ENCODE assay signal across 20 cellular contexts in the genomic region with DNA sequence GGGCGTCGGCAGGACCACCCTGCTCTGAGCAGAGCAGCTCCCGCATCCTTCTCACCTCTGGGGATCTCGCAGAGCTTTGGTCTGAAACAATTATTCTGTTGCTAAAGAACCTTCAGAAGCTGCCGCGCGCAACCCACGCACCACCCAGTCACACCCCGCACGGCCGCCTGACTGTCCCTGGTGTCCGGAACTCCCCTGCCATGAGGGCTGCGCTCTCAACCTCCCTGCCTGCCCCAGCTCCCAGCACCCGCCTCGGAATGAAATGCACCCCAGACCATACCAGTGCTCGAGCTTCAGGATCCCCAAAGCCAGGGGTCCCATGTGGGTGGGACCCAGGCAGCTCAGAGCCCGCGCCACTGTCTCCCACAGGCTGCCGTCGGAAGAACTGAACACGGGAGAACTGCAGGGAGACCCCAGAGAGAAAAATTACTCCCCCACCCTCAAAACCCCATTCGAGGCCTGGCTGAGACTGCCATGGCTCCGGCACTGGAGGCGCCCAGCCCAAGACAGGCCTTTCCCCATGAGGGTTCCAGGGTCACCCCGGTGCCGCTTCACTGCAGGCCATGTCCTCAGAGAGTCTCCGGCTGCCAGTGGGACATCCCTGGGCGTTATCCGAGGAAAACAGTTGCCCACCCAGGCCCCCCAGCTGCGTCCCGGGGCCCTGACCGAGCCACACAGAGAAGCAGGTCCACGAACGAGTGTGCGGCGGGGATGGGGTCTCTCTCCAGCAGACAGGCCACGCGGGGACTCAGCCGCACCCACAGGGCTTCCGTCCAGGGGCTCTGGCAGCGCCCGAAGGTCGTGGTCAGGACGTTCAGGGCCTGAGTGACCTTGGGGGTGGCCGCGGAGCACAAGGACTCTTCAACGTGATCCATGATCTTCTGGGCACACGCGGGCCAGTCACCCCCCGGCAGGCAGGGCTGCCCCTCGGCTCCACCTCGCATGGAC. TPM values are rescaled to one million over a fixed set of nuclear protein-coding genes. Genes with fewer than 3 reads are reported as not detected.
DNase-seq lines count a peak whose midpoint lies in the region; ATAC-seq, FAIRE-seq and TF ChIP-seq lines count a peak whose summit lies in the region.
"Had no signal": no experiment of that assay in that cellular context is flagged by ENCODE, and none has a peak within 500 bp of the region (broad histone marks: within the 10 kb centered on the region; RNA-seq: fewer than 3 reads in every experiment).

No MANE protein-coding gene starts in this region.

- no peak for FAIRE-seq in kidney (lab: Jason Lieb, UNC)

- H3K9me3 Mint-ChIP-seq in CD4-positive, CD25-positive, alpha-beta regulatory T cell, result peaks cover 0 to 8% (median 0%) of the 10 kb centered on the region in 7 donors
- H3K9me3 Mint-ChIP-seq: activated CD4-positive, alpha-beta T cell treated with anti-CD3 and anti-CD28 coated beads, Interleukin-2, amount 10 ng/mL, durations not matched to agents 7 days and 5 days; T-cell had no signal

- H3K27ac Mint-ChIP-seq in CD4-positive, CD25-positive, alpha-beta regulatory T cell, result peak overlapping the region in 1 of 3 donors; percentile 38
- H3K27ac Mint-ChIP-seq: activated CD4-positive, alpha-beta T cell treated with anti-CD3 and anti-CD28 coated beads, Interleukin-2, amount 10 ng/mL, durations not matched to agents 7 days and 5 days had no signal

- H3K9ac ChIP-seq in kidney (ENCODE audit: low read length in 2 of 2), result no peak overlapping the region

- no peak for DNase-seq in CD4-positive, CD25-positive, alpha-beta regulatory T cell
- DNase-seq in Peyer's patch (peak in 2 of 3 donors; percentile 12 to 44), kidney (peak; percentile 74), sciatic nerve (ENCODE audit: low spot score) (peak; percentile 59), AG08396 (ENCODE audit: low spot score) (no peak), GOT3 (lab: John Stamatoyannopoulos, UW) (no peak), AG20443 (ENCODE audit: low spot score) (no peak)
- DNase-seq: activated CD4-positive, alpha-beta T cell treated with anti-CD3 and anti-CD28 coated beads, Interleukin-2, amount 10 ng/mL, durations not matched to agents 7 days and 5 days; activated CD8-positive, alpha-beta memory T cell treated with anti-CD3 and anti-CD28 coated beads, Interleukin-2, amount 50 U/mL, for 48 hours; activated naive CD4-positive, alpha-beta T cell treated with Interleukin-2 at 50 U/mL for 16 hours; BE2C; colonic mucosa; hippocampal formation; NCI-H1105 treated with DMSO at 0.1 percent for 48 hours; occipital lobe; SHP77; stimulated activated naive CD4-positive, alpha-beta T cell treated with Interleukin-2 at 50 U/mL for 16 hours had no signal

- H3K9me3 ChIP-seq in CD4-positive, CD25-positive, alpha-beta regulatory T cell (ENCODE audit: control insufficient read depth in 2 of 2, low read length in 2 of 2), result no peaks in the 10 kb centered on the region
- H3K9me3 ChIP-seq in Peyer's patch, result no peaks in the 10 kb centered on the region
- H3K9me3 ChIP-seq in kidney (ENCODE audit: control insufficient read depth in 1 of 2, low read length in 2 of 2), result no peaks in the 10 kb centered on the region
- H3K9me3 ChIP-seq: ascending aorta, BE2C, colonic mucosa, tibial artery had no signal

- intact Hi-C loops in kidney (cut with DNase I) (no loop called here), sciatic nerve (cut with DNase I) (no loop called here)

- no peaks in the 10 kb centered on the region for H3K27me3 ChIP-seq in CD4-positive, CD25-positive, alpha-beta regulatory T cell (ENCODE audit: control insufficient read depth, insufficient read depth, low read length)
- H3K27me3 ChIP-seq in Peyer's patch, result no peaks in the 10 kb centered on the region
- H3K27me3 ChIP-seq: ascending aorta, BE2C, colonic mucosa, tibial artery had no signal

- H3K36me3 Mint-ChIP-seq in CD4-positive, CD25-positive, alpha-beta regulatory T cell, result peaks cover 2% of the 10 kb centered on the region

- TF ChIP-seq POLR2A in Peyer's patch (IDR thresholded peaks at IDR 0.05), result no peak

- no peak overlapping the region for H3K27ac ChIP-seq in CD4-positive, CD25-positive, alpha-beta regulatory T cell (ENCODE audit: insufficient read depth, low read length, poor library complexity, severe bottlenecking)
- H3K27ac ChIP-seq in Peyer's patch (no peak overlapping the region), kidney (ENCODE audit: low read depth in 2 of 2, low read length in 2 of 2) (no peak overlapping the region)
- H3K27ac ChIP-seq: ascending aorta, colonic mucosa, tibial artery had no signal

- H3K4me3 ChIP-seq in CD4-positive, CD25-positive, alpha-beta regulatory T cell (ENCODE audit: low read depth, low read length), result no peak overlapping the region
- no peak overlapping the region for H3K4me3 ChIP-seq in Peyer's patch
- H3K4me3 ChIP-seq in kidney (ENCODE audit: low read length in 2 of 2), result no peak overlapping the region
- H3K4me3 ChIP-seq: ascending aorta, colonic mucosa, tibial artery had no signal

- TF ChIP-seq CTCF in Peyer's patch (IDR thresholded peaks at IDR 0.05) (no peak), kidney (IDR thresholded peaks at IDR 0.05; ENCODE audit: borderline replicate concordance, extremely low read depth, insufficient read depth) (no peak)

- H3K4me3 Mint-ChIP-seq in CD4-positive, CD25-positive, alpha-beta regulatory T cell, result peak overlapping the region in 3 of 4 donors; percentile 24 to 69 (median 38)
- H3K4me3 Mint-ChIP-seq: activated CD4-positive, alpha-beta T cell treated with anti-CD3 and anti-CD28 coated beads, Interleukin-2, amount 10 ng/mL, durations not matched to agents 7 days and 5 days; T-cell had no signal

- no peaks in the 10 kb centered on the region for H3K4me1 ChIP-seq in CD4-positive, CD25-positive, alpha-beta regulatory T cell (ENCODE audit: control insufficient read depth, insufficient read depth, low read length, poor library complexity, severe bottlenecking)
- H3K4me1 ChIP-seq in Peyer's patch (no peaks in the 10 kb centered on the region), kidney (ENCODE audit: control insufficient read depth in 1 of 2, insufficient read depth in 1 of 2, low read depth in 1 of 2, low read length in 2 of 2) (no peaks in the 10 kb centered on the region)
- H3K4me1 ChIP-seq: ascending aorta, BE2C, colonic mucosa, tibial artery had no signal

- no peaks in the 10 kb centered on the region for H3K27me3 Mint-ChIP-seq in CD4-positive, CD25-positive, alpha-beta regulatory T cell
- H3K27me3 Mint-ChIP-seq: activated CD4-positive, alpha-beta T cell treated with anti-CD3 and anti-CD28 coated beads, Interleukin-2, amount 10 ng/mL, durations not matched to agents 7 days and 5 days; T-cell had no signal

- H3K36me3 ChIP-seq in CD4-positive, CD25-positive, alpha-beta regulatory T cell (ENCODE audit: control insufficient read depth, insufficient read depth, low read length), result peaks cover 36% of the 10 kb centered on the region
- peaks cover 0 to 95% (median 0%) of the 10 kb centered on the region in 3 donors for H3K36me3 ChIP-seq in Peyer's patch
- H3K36me3 ChIP-seq in kidney (ENCODE audit: control insufficient read depth in 1 of 2, insufficient read depth in 2 of 2, low read length in 2 of 2), result peaks cover 13 to 14% of the 10 kb centered on the region in 2 donors
- H3K36me3 ChIP-seq: colonic mucosa had no signal

- peaks cover 0 to 2% (median under 1%) of the 10 kb centered on the region in 4 donors for H3K4me1 Mint-ChIP-seq in CD4-positive, CD25-positive, alpha-beta regulatory T cell
- H3K4me1 Mint-ChIP-seq: activated CD4-positive, alpha-beta T cell treated with anti-CD3 and anti-CD28 coated beads, Interleukin-2, amount 10 ng/mL, durations not matched to agents 7 days and 5 days had no signal

- no peak for ATAC-seq in CD4-positive, CD25-positive, alpha-beta regulatory T cell (ENCODE audit: low read depth in 2 of 2)
- ATAC-seq in sciatic nerve, result no peak
- ATAC-seq: T-cell had no signal

RNA-seq across cellular contexts. Expression of gene BRAT1, which starts 12.1 kb away (rescaled TPM):
- 24.6 TPM for total RNA-seq in CD4-positive, CD25-positive, alpha-beta regulatory T cell
- 10 to 100 TPM; 21.4 to 36.6 (median 32.1) TPM for polyA plus RNA-seq in CD4-positive, CD25-positive, alpha-beta regulatory T cell
- total RNA-seq in Peyer's patch, result 10 to 100 TPM; 43.3 to 73.3 (median 54.1) TPM
- 23.7 TPM for total RNA-seq in kidney
- polyA plus RNA-seq in kidney (ENCODE audit: insufficient read depth, low read depth, low replicate concordance), result 18.7 TPM
- 22.0 TPM for total RNA-seq in sciatic nerve

RNA-seq across cellular contexts. Expression of gene IQCE, which starts 15.6 kb away (rescaled TPM):
- 6.6 TPM for total RNA-seq in CD4-positive, CD25-positive, alpha-beta regulatory T cell
- polyA plus RNA-seq in CD4-positive, CD25-positive, alpha-beta regulatory T cell, result 1 to 10 TPM in 1 of 4 donors, under 1 TPM in 3; 0.69 to 1.5 (median 0.91) TPM
- total RNA-seq in Peyer's patch, result 100 to 1,000 TPM in 1 of 4 donors, 10 to 100 TPM in 3; 30.0 to 159 (median 72.2) TPM
- 27.8 TPM for total RNA-seq in kidney
- 6.1 TPM for polyA plus RNA-seq in kidney (ENCODE audit: insufficient read depth, low read depth, low replicate concordance)
- 21.4 TPM for total RNA-seq in sciatic nerve

RNA-seq across cellular contexts. Expression of gene LFNG, which starts 23.6 kb away (rescaled TPM):
- 215 TPM for total RNA-seq in CD4-positive, CD25-positive, alpha-beta regulatory T cell
- 1 to 10 TPM; 2.1 to 7.3 (median 2.8) TPM for polyA plus RNA-seq in CD4-positive, CD25-positive, alpha-beta regulatory T cell
- total RNA-seq in Peyer's patch (100 to 1,000 TPM in 1 of 4 donors, 10 to 100 TPM in 3; 22.3 to 104 (median 41.7) TPM), kidney (18.4 TPM), sciatic nerve (20.1 TPM)
- polyA plus RNA-seq in kidney (ENCODE audit: insufficient read depth, low read depth, low replicate concordance), result 5.0 TPM

Comparison
In these comparisons a context has a peak if more than half of its experiments do, and no peak if none do; other contexts are left out.
1. DNase-seq: peak in Peyer's patch (2 of 3), kidney (single experiment) and sciatic nerve (single experiment); none in CD4-positive, CD25-positive, alpha-beta regulatory T cell (0 of 3), AG08396 (single experiment), GOT3 (single experiment) and AG20443 (single experiment).